In the genomic region with DNA sequence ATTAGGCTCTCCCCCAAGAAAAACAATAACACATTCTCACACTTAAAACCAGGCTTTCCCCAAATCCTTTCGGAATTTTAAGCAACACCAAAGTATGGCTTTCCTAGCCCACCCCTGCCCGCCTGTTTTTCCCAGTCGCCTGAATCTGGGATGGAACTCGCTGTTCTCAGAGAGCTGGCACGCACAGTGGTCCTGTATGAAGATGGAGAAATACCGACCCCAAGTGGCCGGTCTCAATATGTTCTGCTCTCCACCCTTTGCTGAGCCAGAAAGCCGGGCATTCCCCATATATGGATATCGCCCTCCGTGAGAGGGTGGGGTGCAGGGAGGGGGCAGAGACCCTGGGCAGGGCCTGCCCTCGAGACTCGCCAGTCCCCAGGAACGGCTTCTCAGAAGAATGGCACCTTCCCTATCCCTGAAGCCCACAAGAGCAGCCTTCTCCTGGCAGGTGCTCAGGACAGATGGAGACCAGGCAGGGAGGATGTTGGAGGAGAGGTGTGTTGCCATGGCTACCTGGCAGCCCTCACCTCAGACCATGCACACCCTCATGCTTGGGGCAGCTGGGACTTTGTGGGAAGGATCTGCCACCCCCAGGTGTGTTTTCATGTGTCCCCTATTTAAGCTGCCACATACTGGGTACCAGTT, we compare ENCODE assay signal across 8 cellular contexts. TPM values are rescaled to one million over a fixed set of nuclear protein-coding genes. Genes with fewer than 3 reads are reported as not detected.
DNase-seq lines count a peak whose midpoint lies in the region; ATAC-seq and TF ChIP-seq lines count a peak whose summit lies in the region.

No MANE protein-coding gene starts in this region.

- peak overlapping the region; percentile 54 to 71 for H3K9ac ChIP-seq in stomach smooth muscle (ENCODE audit: low read length in 2 of 2)

- no peaks in the 10 kb centered on the region for H3K27me3 ChIP-seq in HL-60 (ENCODE audit: insufficient read depth, poor library complexity, severe bottlenecking)
- no peaks in the 10 kb centered on the region for H3K27me3 ChIP-seq in Panc1 (ENCODE audit: control insufficient read depth, insufficient read depth, low read length)
- H3K27me3 ChIP-seq in stomach smooth muscle (ENCODE audit: control insufficient read depth in 1 of 2, insufficient read depth in 2 of 2, low read length in 2 of 2) = no peaks in the 10 kb centered on the region

- H3K9me3 ChIP-seq in Panc1 (ENCODE audit: control insufficient read depth, insufficient read depth, low read depth, low read length) (no peaks in the 10 kb centered on the region), stomach smooth muscle (ENCODE audit: control insufficient read depth in 2 of 2, low read length in 2 of 2) (no peaks in the 10 kb centered on the region)

- H3K4me3 ChIP-seq in HL-60 (replicated peaks; ENCODE audit: insufficient read depth, low read length) = no peak overlapping the region
- H3K4me3 ChIP-seq in Panc1 (ENCODE audit: low read depth in 2 of 2, low read length in 2 of 2) = no peak overlapping the region
- peak overlapping the region; percentile 55 to 95 for H3K4me3 ChIP-seq in stomach smooth muscle (ENCODE audit: low read length in 2 of 2)

- CTCF ChIA-PET in Panc1 (lab: Charles Lee) = interaction anchor here (0.7 kb wide), 1 partner anchor 33 kb away, joined by 5 read pairs; no protein-coding TSS in a partner anchor

- POLR2A ChIA-PET in Panc1 (lab: Charles Lee) = no interaction called here

- no peak overlapping the region for H3K27ac ChIP-seq in HL-60 (replicated peaks)
- no peak overlapping the region for H3K27ac ChIP-seq in Panc1 (ENCODE audit: low read length)
- peak overlapping the region; percentile 92 for H3K27ac ChIP-seq in stomach smooth muscle (ENCODE audit: low read length)

- in situ Hi-C loops in Panc1 (cut with HindIII; ENCODE audit: low pct_unique_long_range_greater_than_20kb, low sequenced_read_pairs) = no loop called here

- BruUV-seq in Panc1 (replicated peaks; lab: Mats Ljungman, UMichigan) = no TSS peak

- peak; percentile 25 for DNase-seq in COLO668 (lab: John Stamatoyannopoulos, UW; ENCODE audit: unreplicated experiment)
- DNase-seq in HL-60 (ENCODE audit: low read depth in 1 of 2, low spot score in 1 of 2) = peak in 1 of 2 experiments; percentile 30
- no peak for DNase-seq in Panc1 (ENCODE audit: low read depth, low spot score)
- DNase-seq in cerebellar nuclear complex (lab: John Stamatoyannopoulos, UW) = peak; percentile 92 to 98
- peak; percentile 19 for DNase-seq in kidney glomerular epithelial cell (lab: John Stamatoyannopoulos, UW)

- H3K36me3 ChIP-seq in Panc1 (ENCODE audit: control insufficient read depth, insufficient read depth, low read length) (no peaks in the 10 kb centered on the region), stomach smooth muscle (ENCODE audit: control insufficient read depth in 2 of 2, insufficient read depth in 2 of 2, low read length in 2 of 2) (peaks cover 0 to 8% of the 10 kb centered on the region in 2 donors)

- H3K4me1 ChIP-seq in Panc1 (ENCODE audit: control insufficient read depth, insufficient read depth, low read length) (peaks cover 6% of the 10 kb centered on the region; the same call in 1 of the 2 replicates), stomach smooth muscle (ENCODE audit: control insufficient read depth, insufficient read depth, low read length) (peaks cover 52% of the 10 kb centered on the region)

- peak; percentile 37; the same call in 1 of the 2 replicates for ATAC-seq in Panc1
- no peak for ATAC-seq in HG03097 (IDR thresholded peaks at IDR 0.05; ENCODE audit: low FRiP score, unreplicated experiment)
- ATAC-seq in HG03439 (IDR thresholded peaks at IDR 0.05; ENCODE audit: unreplicated experiment) = no peak

- intact Hi-C loops in Panc1 (cut with micrococcal nuclease; ENCODE audit: unreplicated experiment) = no loop called here

- TF ChIP-seq CTCF in HL-60 (IDR thresholded peaks at IDR 0.05; ENCODE audit: insufficient read depth, low read length) (peak; percentile 26), Panc1 (IDR thresholded peaks at IDR 0.05) (no peak; the same call in 1 of the 2 replicates)

RNA-seq across cellular contexts. Expression of gene TACR2, which starts 3.4 kb away (rescaled TPM):
- 0.21 TPM for total RNA-seq in Panc1 (2021; ENCODE audit: unreplicated experiment)
- 0.94 TPM for polyA plus RNA-seq in Panc1 (2012; ENCODE audit: insufficient read length)

RNA-seq across cellular contexts. Expression of gene TSPAN15, which starts 37.9 kb away (rescaled TPM):
- total RNA-seq in Panc1 (2021; ENCODE audit: unreplicated experiment) = 199 TPM
- 415 TPM for polyA plus RNA-seq in Panc1 (2012; ENCODE audit: insufficient read length)

Comparison
In these comparisons a context has a peak if more than half of its experiments do, and no peak if none do; other contexts are left out.
1. H3K4me3 ChIP-seq: peak in stomach smooth muscle (2 of 2); none in HL-60 (single experiment) and Panc1 (0 of 2).